1 cellular context compared by ENCODE assay signal in genomic region chr5:119275873-119276214, GRCh38.
A peak's percentile ranks its signal among the peaks of the same experiment; 100 is the strongest.
TF ChIP-seq lines count a peak whose summit lies in the region.

No MANE protein-coding gene starts in this region.

TF ChIP-seq in GM12878, 131 proteins besides CTCF, POLR2A, EP300 and RAD21 (continued from another document):
- TF ChIP-seq PRDM15 (CRISPR knock-in tag; IDR thresholded peaks at IDR 0.05) (no peak), HSF1 (IDR thresholded peaks at IDR 0.05; ENCODE audit: low read depth, low read length) (no peak), PBX3 (IDR thresholded peaks at IDR 0.05; ENCODE audit: insufficient replicate concordance, low read depth, low read length) (no peak), USF2 (IDR thresholded peaks at IDR 0.05; ENCODE audit: borderline replicate concordance, low read depth, low read length) (no peak), MXI1 (IDR thresholded peaks at IDR 0.05; ENCODE audit: low read depth, low read length) (no peak), EGR1 (IDR thresholded peaks at IDR 0.05; ENCODE audit: borderline replicate concordance in 1 of 2, low read depth in 2 of 2, low read length in 2 of 2) (no peak), SP1 (IDR thresholded peaks at IDR 0.05; ENCODE audit: low read depth, low read length) (no peak), BMI1 (IDR thresholded peaks at IDR 0.05; ENCODE audit: borderline replicate concordance) (no peak), BACH1 (IDR thresholded peaks at IDR 0.05; ENCODE audit: borderline replicate concordance) (no peak), RAD51 (IDR thresholded peaks at IDR 0.05) (no peak), SIX5 (IDR thresholded peaks at IDR 0.05; ENCODE audit: low read depth, low read length, severe bottlenecking) (no peak), CBX5 (IDR thresholded peaks at IDR 0.05; ENCODE audit: low read depth) (no peak), BCL3 (IDR thresholded peaks at IDR 0.05; ENCODE audit: borderline replicate concordance, insufficient read depth, low read depth, low read length, poor library complexity, severe bottlenecking) (no peak), YY1 (IDR thresholded peaks at IDR 0.05; ENCODE audit: low read depth, low read length) (peak; percentile 49), PAX5 (IDR thresholded peaks at IDR 0.05; ENCODE audit: borderline replicate concordance, low read depth, low read length) (no peak), SMAD5 (IDR thresholded peaks at IDR 0.05; ENCODE audit: low read depth) (no peak), TCF3 (IDR thresholded peaks at IDR 0.05; ENCODE audit: borderline replicate concordance, insufficient read depth, low read depth, low read length) (0 out of 2 replicates have a peak, but pooled peaks have one; percentile 46), EED (IDR thresholded peaks at IDR 0.05; ENCODE audit: low read depth) (peak; percentile 43; the same call in 1 of the 2 replicates), ZBTB4 (CRISPR knock-in tag; IDR thresholded peaks at IDR 0.05) (no peak), POU2F2 (IDR thresholded peaks at IDR 0.05; ENCODE audit: borderline replicate concordance, low read depth, low read length) (peak; percentile 74; the same call in 1 of the 3 replicates), ZBED1 (IDR thresholded peaks at IDR 0.05; ENCODE audit: borderline replicate concordance) (no peak), CREB1 (IDR thresholded peaks at IDR 0.05; ENCODE audit: low read depth) (no peak), RB1 (IDR thresholded peaks at IDR 0.05; ENCODE audit: borderline replicate concordance) (no peak), RUNX3 (IDR thresholded peaks at IDR 0.05; ENCODE audit: low read length) (peak; percentile 51), MLLT1 (IDR thresholded peaks at IDR 0.05) (no peak), HDGF (IDR thresholded peaks at IDR 0.05) (0 out of 2 replicates have a peak, but pooled peaks have one; percentile 18), POLR2AphosphoS5 (IDR thresholded peaks at IDR 0.05; ENCODE audit: low read length) (no peak), FOXK2 (IDR thresholded peaks at IDR 0.05) (no peak)
